Comparison of ENCODE assay signal across 12 cellular contexts in genomic region chr11:110317516-110317932, GRCh38. TPM values are rescaled to one million over a fixed set of nuclear protein-coding genes. Genes with fewer than 3 reads are reported as not detected.
DNase-seq lines count a peak whose midpoint lies in the region; ATAC-seq, FAIRE-seq and TF ChIP-seq lines count a peak whose summit lies in the region.
"Had no signal": no experiment of that assay in that cellular context is flagged by ENCODE, and none has a peak within 500 bp of the region (broad histone marks: within the 10 kb centered on the region; RNA-seq: fewer than 3 reads in every experiment).

No MANE protein-coding gene starts in this region.

- H3K4me2 ChIP-seq in smooth muscle cell, result peak overlapping the region; percentile 2

- FAIRE-seq in GM12891 (lab: Jason Lieb, UNC), result no peak

- no peaks in the 10 kb centered on the region for H3K79me2 ChIP-seq in smooth muscle cell (ENCODE audit: low read depth)

- H3K36me3 ChIP-seq in endodermal cell (ENCODE audit: control insufficient read depth, insufficient read depth, low read length) (no peaks in the 10 kb centered on the region), smooth muscle cell (ENCODE audit: low read depth) (no peaks in the 10 kb centered on the region), colonic mucosa (no peaks in the 10 kb centered on the region)

- no peak overlapping the region for H3K9ac ChIP-seq in endodermal cell (ENCODE audit: extremely low read depth, low read length, poor library complexity, severe bottlenecking)
- no peak overlapping the region for H3K9ac ChIP-seq in smooth muscle cell (ENCODE audit: low read depth)
- no peak overlapping the region for H3K9ac ChIP-seq in colonic mucosa (ENCODE audit: low read depth in 2 of 2, low read length in 2 of 2)

- H3K4me1 ChIP-seq in endodermal cell (ENCODE audit: control insufficient read depth, insufficient read depth, low read length) (peaks cover 11% of the 10 kb centered on the region), smooth muscle cell (ENCODE audit: low read depth) (peaks cover 9% of the 10 kb centered on the region), colonic mucosa (no peaks in the 10 kb centered on the region)

- DNase-seq in M059J (ENCODE audit: low read depth), result peak; percentile 73
- peak; percentile 99 for DNase-seq in NCI-H526 treated with DMSO at 0.1 percent for 48 hours (lab: John Stamatoyannopoulos, UW)
- no peak for DNase-seq in endodermal cell
- DNase-seq in smooth muscle cell (lab: John Stamatoyannopoulos, UW; ENCODE audit: unreplicated experiment), result no peak
- no peak for DNase-seq in GM12891 (ENCODE audit: insufficient read length, low spot score)
- no peak for DNase-seq in stimulated activated effector memory CD8-positive, alpha-beta T cell treated with anti-CD3 and anti-CD28 coated beads, Interleukin-12 subunit alpha, Interleukin-12 subunit beta, amount 100 ng/mL, for 72 hours (ENCODE audit: low spot score in 2 of 2)
- DNase-seq in colonic mucosa, result no peak
- DNase-seq: stimulated activated naive CD4-positive, alpha-beta T cell had no signal

- 63 to 86% methylated on average over 1 to 3 of the region's 3 CpGs for WGBS in endodermal cell (ENCODE audit: insufficient coverage in 1 of 2, insufficient read length in 1 of 2), 2 experiments
- WGBS in smooth muscle cell (ENCODE audit: low lambda C conversion rate), result 3% methylated on average over 3 of the region's 3 CpGs

- H3K27ac Mint-ChIP-seq in endodermal cell, result no peak overlapping the region
- no peak overlapping the region for H3K27ac Mint-ChIP-seq in stimulated activated effector memory CD8-positive, alpha-beta T cell treated with anti-CD3 and anti-CD28 coated beads, Interleukin-12 subunit alpha, Interleukin-12 subunit beta, amount 100 ng/mL, for 72 hours

- H3K27ac ChIP-seq in endodermal cell (ENCODE audit: low read depth, low read length) (peak overlapping the region; percentile 30), smooth muscle cell (ENCODE audit: low read depth) (peak overlapping the region; percentile 15), colonic mucosa (no peak overlapping the region)
- H3K27ac ChIP-seq: HL-60 had no signal

- H3K4me3 Mint-ChIP-seq in endodermal cell, result no peak overlapping the region
- H3K4me3 Mint-ChIP-seq in stimulated activated effector memory CD8-positive, alpha-beta T cell treated with anti-CD3 and anti-CD28 coated beads, Interleukin-12 subunit alpha, Interleukin-12 subunit beta, amount 100 ng/mL, for 72 hours, result no peak overlapping the region
- H3K4me3 Mint-ChIP-seq: central memory CD8-positive, alpha-beta T cell had no signal

- H3K27me3 ChIP-seq in endodermal cell (ENCODE audit: control insufficient read depth, insufficient read depth, low read length, poor library complexity, severe bottlenecking), result no peaks in the 10 kb centered on the region
- H3K27me3 ChIP-seq in smooth muscle cell (ENCODE audit: low read depth), result no peaks in the 10 kb centered on the region
- H3K27me3 ChIP-seq in colonic mucosa, result no peaks in the 10 kb centered on the region

- H3K9me3 Mint-ChIP-seq in endodermal cell, result no peaks in the 10 kb centered on the region
- no peaks in the 10 kb centered on the region for H3K9me3 Mint-ChIP-seq in stimulated activated effector memory CD8-positive, alpha-beta T cell treated with anti-CD3 and anti-CD28 coated beads, Interleukin-12 subunit alpha, Interleukin-12 subunit beta, amount 100 ng/mL, for 72 hours
- H3K9me3 Mint-ChIP-seq: central memory CD8-positive, alpha-beta T cell had no signal

- H3K27me3 Mint-ChIP-seq in endodermal cell (ENCODE audit: insufficient read depth), result no peaks in the 10 kb centered on the region
- H3K27me3 Mint-ChIP-seq: central memory CD8-positive, alpha-beta T cell had no signal

- TF ChIP-seq POLR2A in GM12891 (IDR thresholded peaks at IDR 0.05; ENCODE audit: low read depth, low read length), result no peak

- peak overlapping the region; percentile 4 for H2AFZ ChIP-seq in smooth muscle cell (ENCODE audit: low read depth)

- intact Hi-C loops in colonic mucosa (cut with DNase I), result no loop called here

- no peak for TF ChIP-seq CTCF in endodermal cell (conservative IDR thresholded peaks at IDR 0.05)
- TF ChIP-seq CTCF in smooth muscle cell (IDR thresholded peaks at IDR 0.05; ENCODE audit: borderline replicate concordance, insufficient read depth, poor library complexity, severe bottlenecking), result no peak
- TF ChIP-seq CTCF in colonic mucosa (IDR thresholded peaks at IDR 0.05), result no peak

- peaks cover 30% of the 10 kb centered on the region for H3K4me1 Mint-ChIP-seq in endodermal cell
- H3K4me1 Mint-ChIP-seq in stimulated activated effector memory CD8-positive, alpha-beta T cell treated with anti-CD3 and anti-CD28 coated beads, Interleukin-12 subunit alpha, Interleukin-12 subunit beta, amount 100 ng/mL, for 72 hours, result no peaks in the 10 kb centered on the region
- H3K4me1 Mint-ChIP-seq: central memory CD8-positive, alpha-beta T cell had no signal

- no peaks in the 10 kb centered on the region for H3K9me3 ChIP-seq in endodermal cell (ENCODE audit: control insufficient read depth, low read length)
- H3K9me3 ChIP-seq in smooth muscle cell (replicated peaks; ENCODE audit: low read depth), result no peaks in the 10 kb centered on the region
- no peaks in the 10 kb centered on the region for H3K9me3 ChIP-seq in colonic mucosa

- H4K20me1 ChIP-seq in smooth muscle cell (ENCODE audit: low read depth), result no peaks in the 10 kb centered on the region

- H3K4me3 ChIP-seq in endodermal cell (ENCODE audit: low read length) (peak overlapping the region; percentile 49), smooth muscle cell (no peak overlapping the region), colonic mucosa (no peak overlapping the region)

- H3F3A ChIP-seq in smooth muscle cell (ENCODE audit: low read depth), result peaks cover 20% of the 10 kb centered on the region

- H3K36me3 Mint-ChIP-seq in endodermal cell (ENCODE audit: low read depth), result no peaks in the 10 kb centered on the region
- H3K36me3 Mint-ChIP-seq in stimulated activated effector memory CD8-positive, alpha-beta T cell treated with anti-CD3 and anti-CD28 coated beads, Interleukin-12 subunit alpha, Interleukin-12 subunit beta, amount 100 ng/mL, for 72 hours, result no peaks in the 10 kb centered on the region

- ATAC-seq in stimulated activated effector memory CD8-positive, alpha-beta T cell treated with anti-CD3 and anti-CD28 coated beads, Interleukin-12 subunit alpha, Interleukin-12 subunit beta, amount 100 ng/mL, for 72 hours, result no peak
- ATAC-seq: Panc1, sciatic nerve had no signal

TF ChIP-seq in GM12891, 5 proteins besides CTCF, POLR2A, EP300 and RAD21:
- no peak for TF ChIP-seq TAF1 (IDR thresholded peaks at IDR 0.05; ENCODE audit: low read depth, low read length)
- no peak for TF ChIP-seq SPI1 (IDR thresholded peaks at IDR 0.05; ENCODE audit: low read depth, low read length)
- no peak for TF ChIP-seq POLR2AphosphoS5 (IDR thresholded peaks at IDR 0.05; ENCODE audit: low read depth, low read length)

RNA-seq across cellular contexts. Expression of gene RDX, which starts 21.1 kb away (rescaled TPM):
- 101 and 104 TPM in 2 replicates for total RNA-seq in M059J (2014; rRNA removed; shearing (Covaris generic))
- 100 to 1,000 TPM; 121 to 127 TPM for total RNA-seq in endodermal cell
- 120 TPM for polyA plus RNA-seq in endodermal cell (2013, experiment 1 of 2)
- 141 TPM for polyA plus RNA-seq in endodermal cell (2013, experiment 2 of 2)
- total RNA-seq in smooth muscle cell, result 146 and 165 TPM in 2 replicates
- 137 and 217 TPM in 2 replicates for polyA plus RNA-seq in smooth muscle cell
- 30.1 TPM for polyA plus RNA-seq in GM12891 (2012; ENCODE audit: low read depth, missing spikeins)
- 10 to 100 TPM; 17.9 to 20.5 TPM for total RNA-seq in colonic mucosa

Comparison
In these comparisons a context has a peak if more than half of its experiments do, and no peak if none do; other contexts are left out.
1. DNase-seq: peak in M059J (single experiment) and NCI-H526 treated with DMSO at 0.1 percent for 48 hours (single experiment); none in endodermal cell (single experiment), smooth muscle cell (single experiment), GM12891 (single experiment), stimulated activated effector memory CD8-positive, alpha-beta T cell treated with anti-CD3 and anti-CD28 coated beads, Interleukin-12 subunit alpha, Interleukin-12 subunit beta, amount 100 ng/mL, for 72 hours (0 of 2) and colonic mucosa (single experiment).